ENCODE assay signal across 8 cellular contexts in genomic region chr5:43008369-43009158, GRCh38. TPM values are rescaled to one million over a fixed set of nuclear protein-coding genes. Genes with fewer than 3 reads are reported as not detected.
DNase-seq lines count a peak whose midpoint lies in the region; ATAC-seq, FAIRE-seq and TF ChIP-seq lines count a peak whose summit lies in the region.

No MANE protein-coding gene starts in this region.

- H3K4me2 ChIP-seq in astrocyte (ENCODE audit: low read length), result peak overlapping the region; percentile 89

- H3K9me3 ChIP-seq in astrocyte (ENCODE audit: insufficient read depth, low read depth, low read length) (no peaks in the 10 kb centered on the region), iPS DF 6.9 (ENCODE audit: control insufficient read depth, insufficient read depth, low read length) (no peaks in the 10 kb centered on the region)

- ATAC-seq in GM18498 (IDR thresholded peaks at IDR 0.05; ENCODE audit: unreplicated experiment) (peak; percentile 48), HG02970 (IDR thresholded peaks at IDR 0.05; ENCODE audit: low FRiP score, unreplicated experiment) (peak; percentile 50)

- H3K27ac ChIP-seq in astrocyte (ENCODE audit: low read depth, low read length) (peak overlapping the region; percentile 83), iPS DF 6.9 (ENCODE audit: low read length) (no peak overlapping the region)

- no peaks in the 10 kb centered on the region for H4K20me1 ChIP-seq in astrocyte (ENCODE audit: insufficient read depth, low read length)

- TF ChIP-seq CTCF in astrocyte (IDR thresholded peaks at IDR 0.05; ENCODE audit: insufficient read depth, low read depth, low read length), result no peak

- WGBS in iPS DF 6.9 (ENCODE audit: insufficient coverage, insufficient read length), result no CpG with 5 or more reads among the region's 35 CpGs

- H3K27ac Mint-ChIP-seq in astrocyte (ENCODE audit: unreplicated experiment), result peak overlapping the region; percentile 87

- H3K4me1 ChIP-seq in astrocyte (ENCODE audit: insufficient read depth, low read length), result peaks cover 26% of the 10 kb centered on the region
- no peaks in the 10 kb centered on the region; the same call in none of the 2 replicates for H3K4me1 ChIP-seq in iPS DF 6.9 (ENCODE audit: control insufficient read depth, insufficient read depth, low read length)

- no peaks in the 10 kb centered on the region for H3K79me2 ChIP-seq in astrocyte (ENCODE audit: insufficient read depth, low read length)

- peaks cover 4% of the 10 kb centered on the region for H3K36me3 Mint-ChIP-seq in astrocyte (ENCODE audit: low read depth, unreplicated experiment)

- H3K27me3 ChIP-seq in astrocyte (ENCODE audit: insufficient read depth, low read length) (no peaks in the 10 kb centered on the region), iPS DF 6.9 (ENCODE audit: control insufficient read depth, insufficient read depth, low read length) (peaks cover 31% of the 10 kb centered on the region)

- peak overlapping the region; percentile 87 for H3K4me3 Mint-ChIP-seq in astrocyte (ENCODE audit: unreplicated experiment)

- DNase-seq in NCI-H2029 treated with DMSO at 0.1 percent for 48 hours (lab: John Stamatoyannopoulos, UW), result peak; percentile 87
- DNase-seq in T-helper 22 cell (ENCODE audit: low read depth), result peak; percentile 81
- peak; percentile 91 for DNase-seq in astrocyte (ENCODE audit: low read depth)
- DNase-seq in iPS DF 6.9 (ENCODE audit: low read depth, low spot score), result no peak
- peak; percentile 79 for DNase-seq in skeletal muscle cell (ENCODE audit: low read depth)
- no peak for DNase-seq in GM19240 (ENCODE audit: insufficient read length, low spot score)

- peak overlapping the region; percentile 80 for H2AFZ ChIP-seq in astrocyte (ENCODE audit: low read depth, low read length)

- H3K9me3 Mint-ChIP-seq in astrocyte (ENCODE audit: unreplicated experiment), result peaks cover 2% of the 10 kb centered on the region

- peaks cover 49% of the 10 kb centered on the region for H3K27me3 Mint-ChIP-seq in astrocyte (ENCODE audit: low read depth, unreplicated experiment)

- H3K4me1 Mint-ChIP-seq in astrocyte (ENCODE audit: low read depth, unreplicated experiment), result no peaks in the 10 kb centered on the region

- H3K9ac ChIP-seq in astrocyte (ENCODE audit: low read length), result peak overlapping the region; percentile 86

- peak overlapping the region; percentile 67 for H3K4me3 ChIP-seq in astrocyte (ENCODE audit: insufficient read depth, low read depth, low read length)
- H3K4me3 ChIP-seq in iPS DF 6.9 (ENCODE audit: low read length), result peak overlapping the region; percentile 35; the same call in 1 of the 2 replicates
- H3K4me3 ChIP-seq in skeletal muscle cell (ENCODE audit: low read depth, low read length), result peak overlapping the region; percentile 52

- H3K36me3 ChIP-seq in astrocyte (ENCODE audit: insufficient read depth, low read length) (no peaks in the 10 kb centered on the region), iPS DF 6.9 (ENCODE audit: control insufficient read depth, insufficient read depth, low read length) (no peaks in the 10 kb centered on the region)

- FAIRE-seq in astrocyte (lab: Jason Lieb, UNC), result no peak

RNA-seq across cellular contexts. Expression of gene ANXA2R, which starts 31.6 kb away (rescaled TPM):
- total RNA-seq in astrocyte, result 0.50 and 0.77 TPM in 2 replicates

Comparison
In these comparisons a context has a peak if more than half of its experiments do, and no peak if none do; other contexts are left out.
1. DNase-seq: peak in NCI-H2029 treated with DMSO at 0.1 percent for 48 hours (single experiment), T-helper 22 cell (single experiment), astrocyte (single experiment) and skeletal muscle cell (single experiment); none in iPS DF 6.9 (single experiment) and GM19240 (single experiment).
2. Peak in every context shown above with its lines, with median percentiles within 50 percentile points of each other: H3K4me3 ChIP-seq.